Comparison of ENCODE assay signal across 18 cellular contexts in the genomic region with DNA sequence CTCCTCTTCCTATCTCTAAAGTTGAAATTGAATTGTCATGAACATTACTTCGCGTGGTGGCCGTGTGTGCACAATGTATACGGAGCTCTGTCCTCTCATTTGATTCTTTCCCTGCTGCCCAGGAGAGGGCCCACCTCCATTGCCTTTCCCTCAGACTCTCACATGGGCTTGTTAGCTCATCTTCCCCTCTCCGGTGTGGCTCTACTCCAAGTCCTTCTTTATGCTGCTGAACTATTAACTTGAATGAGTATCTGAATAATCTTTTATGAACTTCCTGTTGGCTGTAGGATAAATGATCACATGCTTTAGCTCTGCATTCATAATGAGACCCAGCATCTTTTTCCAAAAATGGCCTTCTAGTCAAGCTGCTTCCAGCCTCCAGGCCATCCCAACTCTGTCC.
DNase-seq lines count a peak whose midpoint lies in the region; ATAC-seq and TF ChIP-seq lines count a peak whose summit lies in the region.
"Had no signal": no experiment of that assay in that cellular context is flagged by ENCODE, and none has a peak within 500 bp of the region (broad histone marks: within the 10 kb centered on the region; RNA-seq: fewer than 3 reads in every experiment).

No MANE protein-coding gene starts in this region.

- no peaks in the 10 kb centered on the region for H3K79me2 ChIP-seq in Loucy (ENCODE audit: insufficient read depth, low read length)

- no peak overlapping the region for H3K4me2 ChIP-seq in Loucy (ENCODE audit: low read depth, low read length, poor library complexity, severe bottlenecking)
- H3K4me2 ChIP-seq: KMS-11 had no signal

- no peak for TF ChIP-seq EP300 in upper lobe of left lung (IDR thresholded peaks at IDR 0.05)

- H3K4me3 Mint-ChIP-seq in CD8-positive, alpha-beta memory T cell: no peak overlapping the region
- H3K4me3 Mint-ChIP-seq: T-helper 2 cell treated with Interferon-gamma antibody and Interleukin-4, amounts not matched to agents 5 μg/mL and 100 μg/mL, for 36 hours had no signal

- H3K36me3 Mint-ChIP-seq in CD8-positive, alpha-beta memory T cell: no peaks in the 10 kb centered on the region

- H3K27ac ChIP-seq in CD8-positive, alpha-beta memory T cell (ENCODE audit: low read depth, low read length): no peak overlapping the region
- no peak overlapping the region for H3K27ac ChIP-seq in upper lobe of left lung
- H3K27ac ChIP-seq: KMS-11, SJSA1 had no signal

- TF ChIP-seq POLR2A in upper lobe of left lung (IDR thresholded peaks at IDR 0.05): no peak

- H3K9me3 Mint-ChIP-seq in CD8-positive, alpha-beta memory T cell: peaks cover 0 to 3% (median 0%) of the 10 kb centered on the region in 5 donors
- H3K9me3 Mint-ChIP-seq: T-helper 2 cell treated with Interferon-gamma antibody and Interleukin-4, amounts not matched to agents 5 μg/mL and 100 μg/mL, for 36 hours had no signal

- H3F3A ChIP-seq in Loucy (ENCODE audit: low read depth): no peaks in the 10 kb centered on the region

- no peak overlapping the region for H3K9ac ChIP-seq in Loucy (ENCODE audit: low read depth, low read length, poor library complexity, severe bottlenecking)
- H3K9ac ChIP-seq: KMS-11 had no signal

- 78 to 86% methylated on average over 5 of the region's 5 CpGs for WGBS in upper lobe of left lung, 2 donors

- H4K20me1 ChIP-seq in Loucy (ENCODE audit: insufficient read depth, low read length, poor library complexity, severe bottlenecking): no peaks in the 10 kb centered on the region

- no peak for ATAC-seq in upper lobe of left lung (ENCODE audit: low FRiP score in 2 of 2)

- H3K27me3 ChIP-seq in Loucy (ENCODE audit: insufficient read depth, low read length, poor library complexity, severe bottlenecking) (no peaks in the 10 kb centered on the region), upper lobe of left lung (no peaks in the 10 kb centered on the region)
- H3K27me3 ChIP-seq in CD8-positive, alpha-beta memory T cell (ENCODE audit: insufficient read depth, low read length, poor library complexity, severe bottlenecking): no peaks in the 10 kb centered on the region
- H3K27me3 ChIP-seq: SJSA1 had no signal

- POLR2A ChIA-PET in CD8-positive, alpha-beta memory T cell (lab: Charles Lee): no interaction called here

- CTCF ChIA-PET in CD8-positive, alpha-beta memory T cell (lab: Charles Lee): no interaction called here

- no peaks in the 10 kb centered on the region for H3K4me1 Mint-ChIP-seq in CD8-positive, alpha-beta memory T cell

- TF ChIP-seq CTCF in Loucy (conservative IDR thresholded peaks at IDR 0.05; ENCODE audit: low read length) (no peak), astrocyte of the spinal cord (IDR thresholded peaks at IDR 0.05; ENCODE audit: low read depth, low read length) (peak; percentile 1), upper lobe of left lung (IDR thresholded peaks at IDR 0.05) (no peak)

- peaks cover 8 to 9% of the 10 kb centered on the region in 2 donors for H3K27me3 Mint-ChIP-seq in CD8-positive, alpha-beta memory T cell

- in situ Hi-C loops in astrocyte of the spinal cord (cut with HindIII; ENCODE audit: low sequenced_read_pairs): no loop called here

- DNase-seq in NCI-H2029 (lab: John Stamatoyannopoulos, UW): peak; percentile 46
- DNase-seq in NCI-H2029 treated with DMSO at 0.1 percent for 48 hours (lab: John Stamatoyannopoulos, UW): no peak
- peak; percentile 31 for DNase-seq in astrocyte of the spinal cord (ENCODE audit: low read depth, low spot score)
- no peak for DNase-seq in Ammon's horn (ENCODE audit: low spot score)
- DNase-seq in CD8-positive, alpha-beta memory T cell: no peak
- DNase-seq in upper lobe of left lung: no peak
- no peak for DNase-seq in GDM1 (lab: John Stamatoyannopoulos, UW)
- DNase-seq: 8988T, DMS 273 treated with DMSO at 0.1 percent for 48 hours, NCI-H1105, NCI-H1694, NCI-H2171, NCI-H510A, SW 1271 had no signal

- no peak overlapping the region for H3K4me3 ChIP-seq in Loucy (ENCODE audit: low read length, poor library complexity, severe bottlenecking)
- H3K4me3 ChIP-seq in astrocyte of the spinal cord (ENCODE audit: low read depth, low read length): no peak overlapping the region
- no peak overlapping the region for H3K4me3 ChIP-seq in CD8-positive, alpha-beta memory T cell (ENCODE audit: low read length)
- no peak overlapping the region for H3K4me3 ChIP-seq in upper lobe of left lung
- H3K4me3 ChIP-seq: SJSA1 had no signal

- peak overlapping the region; percentile 29; the same call in 1 of the 2 replicates for H2AFZ ChIP-seq in Loucy (ENCODE audit: low read length)

- H3K4me1 ChIP-seq in Loucy (ENCODE audit: insufficient read depth, low read length, poor library complexity, severe bottlenecking) (peaks cover 14% of the 10 kb centered on the region), upper lobe of left lung (no peaks in the 10 kb centered on the region)
- H3K4me1 ChIP-seq in CD8-positive, alpha-beta memory T cell (ENCODE audit: insufficient read depth, low read length): no peaks in the 10 kb centered on the region
- H3K4me1 ChIP-seq: SJSA1 had no signal

- no peak overlapping the region for H3K27ac Mint-ChIP-seq in CD8-positive, alpha-beta memory T cell
- H3K27ac Mint-ChIP-seq: T-helper 2 cell treated with Interferon-gamma antibody and Interleukin-4, amounts not matched to agents 5 μg/mL and 100 μg/mL, for 36 hours had no signal

- H3K9me3 ChIP-seq in Loucy (ENCODE audit: insufficient read depth, low read depth, low read length) (no peaks in the 10 kb centered on the region), upper lobe of left lung (no peaks in the 10 kb centered on the region)
- H3K9me3 ChIP-seq in CD8-positive, alpha-beta memory T cell (ENCODE audit: low read length): no peaks in the 10 kb centered on the region
- H3K9me3 ChIP-seq: SJSA1 had no signal

- H3K36me3 ChIP-seq in Loucy (ENCODE audit: insufficient read depth, low read length): no peaks in the 10 kb centered on the region
- no peaks in the 10 kb centered on the region for H3K36me3 ChIP-seq in CD8-positive, alpha-beta memory T cell (ENCODE audit: insufficient read depth, low read length)
- H3K36me3 ChIP-seq in upper lobe of left lung: no peaks in the 10 kb centered on the region
- H3K36me3 ChIP-seq: SJSA1 had no signal

- H3K9me2 ChIP-seq in Loucy (replicated peaks; ENCODE audit: low read depth, low read length): no peaks in the 10 kb centered on the region

Comparison
In these comparisons a context has a peak if more than half of its experiments do, and no peak if none do; other contexts are left out.
1. DNase-seq: peak in NCI-H2029 (single experiment) and astrocyte of the spinal cord (single experiment); none in NCI-H2029 treated with DMSO at 0.1 percent for 48 hours (single experiment), Ammon's horn (single experiment), CD8-positive, alpha-beta memory T cell (0 of 5), upper lobe of left lung (0 of 2) and GDM1 (single experiment).